ENCODE assay signal across 8 cellular contexts in genomic region chr12:57454566-57455373, GRCh38. TPM values are rescaled to one million over a fixed set of nuclear protein-coding genes. Genes with fewer than 3 reads are reported as not detected.
DNase-seq lines count a peak whose midpoint lies in the region; ATAC-seq, FAIRE-seq and TF ChIP-seq lines count a peak whose summit lies in the region.

TSS of gene INHBE (plus strand) at chr12:57455307. CDS start at chr12:57455537, 230 bp downstream.

- DNase-seq in DMS79 treated with DMSO at 0.1 percent for 48 hours (lab: John Stamatoyannopoulos, UW) (peak; percentile 62), LHCN-M2 (ENCODE audit: low read depth) (peak; percentile 84), small intestine (no peak), progenitor cell of endocrine pancreas (ENCODE audit: low spot score, unreplicated experiment) (no peak)
- peak; percentile 43 for DNase-seq in activated CD4-positive, alpha-beta memory T cell treated with anti-CD3 and anti-CD28 coated beads for 36 hours

- peak; percentile 4 to 43 for TF ChIP-seq RAD21 in liver (IDR thresholded peaks at IDR 0.05)

- H3K36me3 Mint-ChIP-seq in activated CD4-positive, alpha-beta memory T cell treated with anti-CD3 and anti-CD28 coated beads for 36 hours, result no peaks in the 10 kb centered on the region
- H3K36me3 Mint-ChIP-seq in progenitor cell of endocrine pancreas (ENCODE audit: insufficient read depth), result no peaks in the 10 kb centered on the region

- peak within 1 kb of the TSS; percentile 16 for H3K27ac Mint-ChIP-seq in activated CD4-positive, alpha-beta memory T cell treated with anti-CD3 and anti-CD28 coated beads for 36 hours
- H3K27ac Mint-ChIP-seq in progenitor cell of endocrine pancreas, result no peak within 1 kb of the TSS

- intact Hi-C loops in activated CD4-positive, alpha-beta memory T cell treated with anti-CD3 and anti-CD28 coated beads for 36 hours (cut with micrococcal nuclease), result loop anchor here (5.0 kb wide), 1 partner anchor 168 kb away; no protein-coding TSS in a partner anchor

- H3K27me3 Mint-ChIP-seq in activated CD4-positive, alpha-beta memory T cell treated with anti-CD3 and anti-CD28 coated beads for 36 hours, result peaks cover 1% of the 10 kb centered on the region
- peaks cover 28% of the 10 kb centered on the region for H3K27me3 Mint-ChIP-seq in progenitor cell of endocrine pancreas

- H3K4me3 ChIP-seq in liver (ENCODE audit: low read depth in 1 of 3, low read length in 3 of 3) (peak within 1 kb of the TSS; percentile 67 to 92 (median 77)), small intestine (ENCODE audit: low read depth in 1 of 2, low read length in 2 of 2) (no peak within 1 kb of the TSS)

- H3K9ac ChIP-seq in liver (ENCODE audit: low read depth in 1 of 2, low read length in 2 of 2), result peak within 1 kb of the TSS; percentile 60 to 96

- H3K9me3 Mint-ChIP-seq in activated CD4-positive, alpha-beta memory T cell treated with anti-CD3 and anti-CD28 coated beads for 36 hours, result no peaks in the 10 kb centered on the region
- no peaks in the 10 kb centered on the region for H3K9me3 Mint-ChIP-seq in progenitor cell of endocrine pancreas (ENCODE audit: low read depth)

- FAIRE-seq in small intestine (lab: Jason Lieb, UNC), result no peak

- peak within 1 kb of the TSS; percentile 72 for H3K4me3 Mint-ChIP-seq in activated CD4-positive, alpha-beta memory T cell treated with anti-CD3 and anti-CD28 coated beads for 36 hours
- H3K4me3 Mint-ChIP-seq in progenitor cell of endocrine pancreas (ENCODE audit: low read depth), result no peak within 1 kb of the TSS

- POLR2A ChIA-PET in activated CD4-positive, alpha-beta memory T cell treated with anti-CD3 and anti-CD28 coated beads for 36 hours (lab: Charles Lee), result interaction anchor here (0.8 kb wide), 1 partner anchor 25 kb away, joined by 3 read pairs; no protein-coding TSS in a partner anchor

- 28% methylated on average over 10 of the region's 10 CpGs for WGBS in liver
- WGBS in small intestine, 3 donors, result 44 to 58% (median 57%) methylated on average over 10 of the region's 10 CpGs

- H3K27me3 ChIP-seq in liver (ENCODE audit: control insufficient read depth in 4 of 4, insufficient read depth in 4 of 4, low read length in 3 of 4) (no peaks in the 10 kb centered on the region), small intestine (ENCODE audit: control insufficient read depth in 2 of 2, insufficient read depth in 2 of 2, low read length in 2 of 2) (no peaks in the 10 kb centered on the region)

- CTCF ChIA-PET in activated CD4-positive, alpha-beta memory T cell treated with anti-CD3 and anti-CD28 coated beads for 36 hours (lab: Charles Lee), result interaction anchor here (1.0 to 6.4 kb wide), 25 partner anchors 9 to 343 kb away, joined by 3 to 158 read pairs (median 5); partner anchors contain the start of gene INHBC

- peak; percentile 19 for TF ChIP-seq CTCF in liver (IDR thresholded peaks at IDR 0.05; ENCODE audit: low read depth, low read length, missing input control)
- TF ChIP-seq CTCF in progenitor cell of endocrine pancreas (IDR thresholded peaks at IDR 0.05; ENCODE audit: unreplicated experiment), result no peak

- H3K4me1 Mint-ChIP-seq in activated CD4-positive, alpha-beta memory T cell treated with anti-CD3 and anti-CD28 coated beads for 36 hours (ENCODE audit: low read depth), result peaks cover 19% of the 10 kb centered on the region
- H3K4me1 Mint-ChIP-seq in progenitor cell of endocrine pancreas (ENCODE audit: low read depth), result peaks cover 13% of the 10 kb centered on the region

- H3K36me3 ChIP-seq in liver (ENCODE audit: control insufficient read depth in 4 of 4, insufficient read depth in 3 of 4, low read depth in 1 of 4, low read length in 3 of 4), result no peaks in the 10 kb centered on the region
- H3K36me3 ChIP-seq in small intestine (ENCODE audit: control insufficient read depth in 2 of 2, insufficient read depth in 2 of 2, low read length in 2 of 2), result no peaks in the 10 kb centered on the region

- no peaks in the 10 kb centered on the region for H3K9me3 ChIP-seq in liver (ENCODE audit: control insufficient read depth in 4 of 4, low read length in 3 of 4)
- no peaks in the 10 kb centered on the region for H3K9me3 ChIP-seq in small intestine (ENCODE audit: control insufficient read depth, low read depth)

- H3K27ac ChIP-seq in liver (ENCODE audit: low read depth in 1 of 2, low read length in 2 of 2) (peak within 1 kb of the TSS; percentile 94 to 96), small intestine (ENCODE audit: low read depth in 1 of 2, low read length in 1 of 2) (no peak within 1 kb of the TSS)

- ATAC-seq in HG03135 (IDR thresholded peaks at IDR 0.05; ENCODE audit: unreplicated experiment) (no peak), GM21825 (IDR thresholded peaks at IDR 0.05; ENCODE audit: unreplicated experiment) (no peak)

- H3K4me1 ChIP-seq in liver (ENCODE audit: control insufficient read depth in 4 of 4, insufficient read depth in 4 of 4, low read length in 3 of 4) (peaks cover 14 to 57% (median 30%) of the 10 kb centered on the region in 4 donors), small intestine (ENCODE audit: control insufficient read depth in 2 of 2, insufficient read depth in 1 of 2, low read depth in 1 of 2, low read length in 1 of 2) (no peaks in the 10 kb centered on the region)

TF ChIP-seq in liver, 16 proteins besides CTCF, POLR2A, EP300 and RAD21:
- TF ChIP-seq TAF1 (conservative IDR thresholded peaks at IDR 0.05), result peak; percentile 92
- no peak for TF ChIP-seq FOXA2 (IDR thresholded peaks at IDR 0.05)
- peak; percentile 90 for TF ChIP-seq SP1 (IDR thresholded peaks at IDR 0.05)
- TF ChIP-seq ATF3 (IDR thresholded peaks at IDR 0.05), result peak; percentile 90
- peak; percentile 91 to 95 for TF ChIP-seq RXRA (IDR thresholded peaks at IDR 0.05)
- TF ChIP-seq ZBTB33 (IDR thresholded peaks at IDR 0.05), result peak; percentile 86
- peak; percentile 76 for TF ChIP-seq REST (IDR thresholded peaks at IDR 0.05)
- peak; percentile 94 for TF ChIP-seq MAX (IDR thresholded peaks at IDR 0.05)
- TF ChIP-seq JUND (IDR thresholded peaks at IDR 0.05), result peak in 1 of 2 donors; percentile 67
- TF ChIP-seq EGR1 (IDR thresholded peaks at IDR 0.05; ENCODE audit: low read depth in 2 of 2), result peak; percentile 12 to 64
- TF ChIP-seq HNF4A (conservative IDR thresholded peaks at IDR 0.05), result peak; percentile 94 to 95
- no peak for TF ChIP-seq GABPA (IDR thresholded peaks at IDR 0.05 in 1 of 2, conservative IDR thresholded peaks at IDR 0.05 in 1 of 2)
- peak; percentile 74 for TF ChIP-seq YY1 (IDR thresholded peaks at IDR 0.05)
- peak; percentile 6 for TF ChIP-seq FOXA1 (IDR thresholded peaks at IDR 0.05)
- TF ChIP-seq NR2F2 (IDR thresholded peaks at IDR 0.05), result peak; percentile 91
- peak; percentile 93 for TF ChIP-seq HNF4G (IDR thresholded peaks at IDR 0.05)

RNA-seq across cellular contexts. Expression of gene INHBE, which starts in this region (rescaled TPM):
- total RNA-seq in LHCN-M2 (2014; rRNA removed) (0.26 and 0.40 TPM in 2 replicates), liver (100 to 1,000 TPM in 1 of 2 donors, 10 to 100 TPM in 1; 17.6 to 181 TPM), progenitor cell of endocrine pancreas (1.2 and 2.0 TPM in 2 replicates)
- polyA plus RNA-seq in LHCN-M2 (2012), result 0.12 TPM
- total RNA-seq in activated CD4-positive, alpha-beta memory T cell treated with anti-CD3 and anti-CD28 coated beads for 36 hours, result under 1 TPM; 0.34 to 0.69 TPM
- polyA plus RNA-seq in liver (100 to 1,000 TPM in 1 of 2 donors, 10 to 100 TPM in 1; 82.5 to 137 TPM), small intestine (1 to 10 TPM in 1 of 3 donors, not detected in 2; 1.4 TPM)

Comparison
In these comparisons a context has a peak if more than half of its experiments do, and no peak if none do; other contexts are left out.
1. RNA of gene INHBE (polyA plus RNA-seq): 82.5 to 137 TPM in liver; 1.4 TPM in small intestine; every median in the first group is over 10 times any median in the second.
2. Peak in DNase-seq in LHCN-M2; RNA of the gene not detected or under 1 TPM.
3. Peak in DNase-seq in activated CD4-positive, alpha-beta memory T cell treated with anti-CD3 and anti-CD28 coated beads for 36 hours; RNA of the gene not detected or under 1 TPM.
4. H3K27ac ChIP-seq: peak in liver (2 of 2); none in small intestine (0 of 2).
5. H3K4me3 ChIP-seq: peak in liver (3 of 3); none in small intestine (0 of 2).